ENCODE assay signal across 9 cellular contexts in the genomic region with DNA sequence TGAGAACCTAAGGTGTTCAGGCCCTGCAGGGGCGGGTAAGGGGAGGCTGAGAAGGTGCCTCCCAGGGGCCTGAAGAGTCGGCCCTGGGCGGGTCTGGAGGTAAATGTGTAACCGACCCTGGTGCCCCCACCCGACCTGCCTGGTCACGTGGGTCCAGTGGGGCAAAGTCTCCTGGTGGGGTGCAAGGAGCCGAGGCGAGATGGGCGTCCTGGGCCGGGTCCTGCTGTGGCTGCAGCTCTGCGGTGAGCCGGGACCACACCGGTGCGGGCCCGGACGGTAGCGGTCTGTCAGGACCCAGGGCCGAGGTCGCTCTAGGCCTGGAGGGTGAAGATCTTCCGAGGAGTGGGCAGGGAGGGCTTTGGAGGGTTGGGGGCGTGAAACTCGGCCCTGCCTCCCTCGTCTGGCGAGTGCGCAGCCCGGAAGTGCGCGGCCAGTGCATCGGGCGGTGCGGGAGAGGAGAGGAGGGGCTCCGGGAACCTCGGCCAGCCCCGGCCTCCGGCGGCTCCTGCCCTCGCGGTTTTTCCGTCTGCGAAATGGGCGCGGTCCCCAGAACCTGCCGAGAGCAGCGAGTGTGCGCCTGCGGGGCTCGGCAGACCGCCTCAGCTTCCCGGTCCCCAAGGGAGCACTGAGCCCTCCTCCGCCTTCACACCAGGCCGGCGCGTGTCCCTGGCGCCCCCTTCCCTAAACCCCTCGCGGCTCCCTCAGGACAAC.
DNase-seq lines count a peak whose midpoint lies in the region; ATAC-seq lines count a peak whose summit lies in the region.
"Had no signal": no experiment of that assay in that cellular context is flagged by ENCODE, and none has a peak within 500 bp of the region (broad histone marks: within the 10 kb centered on the region; RNA-seq: fewer than 3 reads in every experiment).

A gene (plus strand): TSS at position 174 of the 711 bp plus-strand sequence. CDS start 26 bp downstream, at position 200.

- no peaks in the 10 kb centered on the region for H3K36me3 Mint-ChIP-seq in activated T-cell treated with anti-CD3 and anti-CD28 coated beads, Interleukin-2, amount 50 U/mL, for 24 hours (ENCODE audit: low read depth)
- H3K36me3 Mint-ChIP-seq in activated naive CD4-positive, alpha-beta T cell treated with anti-CD3 and anti-CD28 coated beads, Interleukin-2, amount 50 U/mL, for 24 hours = no peaks in the 10 kb centered on the region

- peak; percentile 16 for ATAC-seq in stimulated activated naive CD8-positive, alpha-beta T cell treated with anti-CD3 and anti-CD28 coated beads, Interleukin-15, amount 100 ng/mL, for 72 hours
- ATAC-seq in HG03159 (IDR thresholded peaks at IDR 0.05; ENCODE audit: unreplicated experiment) = no peak

- peak within 1 kb of the TSS; percentile 33 for H3K4me3 Mint-ChIP-seq in activated T-cell treated with anti-CD3 and anti-CD28 coated beads, Interleukin-2, amount 50 U/mL, for 24 hours
- H3K4me3 Mint-ChIP-seq in activated naive CD4-positive, alpha-beta T cell treated with anti-CD3 and anti-CD28 coated beads, Interleukin-2, amount 50 U/mL, for 24 hours = peak within 1 kb of the TSS; percentile 59
- peak within 1 kb of the TSS; percentile 66 to 68 for H3K4me3 Mint-ChIP-seq in stimulated activated naive CD8-positive, alpha-beta T cell treated with anti-CD3 and anti-CD28 coated beads, Interleukin-15, amount 100 ng/mL, for 72 hours

- H3K4me1 Mint-ChIP-seq in activated T-cell treated with anti-CD3 and anti-CD28 coated beads, Interleukin-2, amount 50 U/mL, for 24 hours (ENCODE audit: low read depth) = peaks cover 10% of the 10 kb centered on the region
- peaks cover 10% of the 10 kb centered on the region for H3K4me1 Mint-ChIP-seq in activated naive CD4-positive, alpha-beta T cell treated with anti-CD3 and anti-CD28 coated beads, Interleukin-2, amount 50 U/mL, for 24 hours
- peaks cover 5% of the 10 kb centered on the region for H3K4me1 Mint-ChIP-seq in stimulated activated naive CD8-positive, alpha-beta T cell treated with anti-CD3 and anti-CD28 coated beads, Interleukin-15, amount 100 ng/mL, for 72 hours

- peaks cover 35% of the 10 kb centered on the region for H3K27me3 Mint-ChIP-seq in activated T-cell treated with anti-CD3 and anti-CD28 coated beads, Interleukin-2, amount 50 U/mL, for 24 hours
- H3K27me3 Mint-ChIP-seq in activated naive CD4-positive, alpha-beta T cell treated with anti-CD3 and anti-CD28 coated beads, Interleukin-2, amount 50 U/mL, for 24 hours = peaks cover 4% of the 10 kb centered on the region
- H3K27me3 Mint-ChIP-seq in stimulated activated naive CD8-positive, alpha-beta T cell treated with anti-CD3 and anti-CD28 coated beads, Interleukin-15, amount 100 ng/mL, for 72 hours = peaks cover 40% of the 10 kb centered on the region

- no peak for DNase-seq in activated T-cell treated with anti-CD3 and anti-CD28 coated beads, Interleukin-2, amount 50 U/mL, for 24 hours
- DNase-seq in activated T-cell treated with anti-CD3 and anti-CD28 coated beads for 4 hours (no peak), iPS-NIHi7 (ENCODE audit: extremely low spot score) (peak; percentile 61), globus pallidus (ENCODE audit: low spot score) (no peak), NOMO-1 treated with DMSO at 0.1 percent for 48 hours (lab: John Stamatoyannopoulos, UW; ENCODE audit: unreplicated experiment) (no peak)
- DNase-seq in stimulated activated naive CD8-positive, alpha-beta T cell treated with anti-CD3 and anti-CD28 coated beads, Interleukin-15, amount 100 ng/mL, for 72 hours = no peak
- DNase-seq: NCI-H2029 treated with DMSO at 0.1 percent for 48 hours had no signal

- no peaks in the 10 kb centered on the region for H3K9me3 Mint-ChIP-seq in activated T-cell treated with anti-CD3 and anti-CD28 coated beads, Interleukin-2, amount 50 U/mL, for 24 hours
- no peaks in the 10 kb centered on the region for H3K9me3 Mint-ChIP-seq in activated naive CD4-positive, alpha-beta T cell treated with anti-CD3 and anti-CD28 coated beads, Interleukin-2, amount 50 U/mL, for 24 hours
- H3K9me3 Mint-ChIP-seq in stimulated activated naive CD8-positive, alpha-beta T cell treated with anti-CD3 and anti-CD28 coated beads, Interleukin-15, amount 100 ng/mL, for 72 hours = no peaks in the 10 kb centered on the region

- peak within 1 kb of the TSS; percentile 24 for H3K27ac Mint-ChIP-seq in activated T-cell treated with anti-CD3 and anti-CD28 coated beads, Interleukin-2, amount 50 U/mL, for 24 hours
- no peak within 1 kb of the TSS for H3K27ac Mint-ChIP-seq in activated naive CD4-positive, alpha-beta T cell treated with anti-CD3 and anti-CD28 coated beads, Interleukin-2, amount 50 U/mL, for 24 hours
- no peak within 1 kb of the TSS for H3K27ac Mint-ChIP-seq in stimulated activated naive CD8-positive, alpha-beta T cell treated with anti-CD3 and anti-CD28 coated beads, Interleukin-15, amount 100 ng/mL, for 72 hours
